16 cellular contexts compared by ENCODE assay signal in the genomic region with DNA sequence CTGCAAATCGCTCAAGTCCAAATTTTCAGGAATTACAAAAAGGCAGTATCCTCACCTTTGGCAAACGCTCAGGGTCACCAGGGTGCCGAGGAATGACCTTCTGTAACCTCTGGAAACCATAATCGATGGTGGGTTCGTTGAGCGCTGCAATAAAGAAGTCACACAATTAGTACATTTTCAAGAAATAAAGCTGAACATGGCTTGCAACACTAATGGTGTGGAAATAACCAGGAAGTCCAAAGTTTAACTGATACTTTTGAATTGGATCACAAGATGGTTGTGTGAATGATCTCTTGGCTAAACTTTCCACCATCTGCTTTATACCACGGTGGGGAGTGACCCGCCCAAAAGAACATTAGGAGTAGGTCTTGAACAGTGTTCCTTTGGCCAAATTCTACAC.
DNase-seq lines count a peak whose midpoint lies in the region; ATAC-seq lines count a peak whose summit lies in the region.
"Had no signal": no experiment of that assay in that cellular context is flagged by ENCODE, and none has a peak within 500 bp of the region (broad histone marks: within the 10 kb centered on the region; RNA-seq: fewer than 3 reads in every experiment).

No MANE protein-coding gene starts in this region.

- H3K27ac ChIP-seq in subcutaneous abdominal adipose tissue (ENCODE audit: low read depth, low read length) = peak overlapping the region; percentile 3
- H3K27ac ChIP-seq: BLaER1, C4-2B had no signal

- H3K9me3 ChIP-seq in subcutaneous abdominal adipose tissue (ENCODE audit: control insufficient read depth in 5 of 5, low read length in 5 of 5) = no peaks in the 10 kb centered on the region
- H3K9me3 ChIP-seq: BLaER1, Caco-2, HAP-1 had no signal

- no peak overlapping the region for H3K9ac ChIP-seq in subcutaneous abdominal adipose tissue (ENCODE audit: low read length in 5 of 5)
- H3K9ac ChIP-seq: BLaER1 had no signal

- peaks cover 0 to 44% (median 38%) of the 10 kb centered on the region in 5 donors for H3K4me1 ChIP-seq in subcutaneous abdominal adipose tissue (ENCODE audit: control insufficient read depth in 5 of 5, insufficient read depth in 5 of 5, low read length in 5 of 5)
- H3K4me1 ChIP-seq: Caco-2 had no signal

- no peaks in the 10 kb centered on the region for H3K27me3 ChIP-seq in subcutaneous abdominal adipose tissue (ENCODE audit: control insufficient read depth in 5 of 5, insufficient read depth in 4 of 5, low read length in 5 of 5)
- H3K27me3 ChIP-seq: BLaER1 had no signal

- DNase-seq in HuH-7 (ENCODE audit: low spot score) (peak; percentile 28), NOMO-1 treated with DMSO at 0.1 percent for 48 hours (lab: John Stamatoyannopoulos, UW; ENCODE audit: unreplicated experiment) (peak; percentile 33), left lobe of liver (ENCODE audit: low spot score) (peak; percentile 62), KG1 (lab: John Stamatoyannopoulos, UW) (no peak)
- DNase-seq in stimulated activated naive CD4-positive, alpha-beta T cell treated with Interleukin-2 at 50 U/mL for 16 hours (lab: John Stamatoyannopoulos, UW) = no peak
- DNase-seq: Caco-2; CD4-positive, CD25-positive, alpha-beta regulatory T cell; CD8-positive, alpha-beta T cell; DMS153; DND-41; GOT3; HFFc6 had no signal

- peak; percentile 84 for ATAC-seq in left lobe of liver
- ATAC-seq: CD8-positive, alpha-beta T cell had no signal

- H3K36me3 ChIP-seq in subcutaneous abdominal adipose tissue (ENCODE audit: control insufficient read depth in 5 of 5, insufficient read depth in 5 of 5, low read length in 5 of 5) = peaks cover 13 to 30% (median 19%) of the 10 kb centered on the region in 5 donors
- H3K36me3 ChIP-seq: HAP-1 had no signal

- H3K4me3 ChIP-seq in subcutaneous abdominal adipose tissue (ENCODE audit: low read depth in 1 of 5, low read length in 5 of 5) = no peak overlapping the region
- H3K4me3 ChIP-seq: BLaER1, HAP-1 had no signal

Comparison
In these comparisons a context has a peak if more than half of its experiments do, and no peak if none do; other contexts are left out.
1. DNase-seq: peak in HuH-7 (single experiment), NOMO-1 treated with DMSO at 0.1 percent for 48 hours (single experiment) and left lobe of liver (single experiment); none in stimulated activated naive CD4-positive, alpha-beta T cell treated with Interleukin-2 at 50 U/mL for 16 hours (single experiment) and KG1 (single experiment).